8 cellular contexts compared by ENCODE assay signal in the genomic region with DNA sequence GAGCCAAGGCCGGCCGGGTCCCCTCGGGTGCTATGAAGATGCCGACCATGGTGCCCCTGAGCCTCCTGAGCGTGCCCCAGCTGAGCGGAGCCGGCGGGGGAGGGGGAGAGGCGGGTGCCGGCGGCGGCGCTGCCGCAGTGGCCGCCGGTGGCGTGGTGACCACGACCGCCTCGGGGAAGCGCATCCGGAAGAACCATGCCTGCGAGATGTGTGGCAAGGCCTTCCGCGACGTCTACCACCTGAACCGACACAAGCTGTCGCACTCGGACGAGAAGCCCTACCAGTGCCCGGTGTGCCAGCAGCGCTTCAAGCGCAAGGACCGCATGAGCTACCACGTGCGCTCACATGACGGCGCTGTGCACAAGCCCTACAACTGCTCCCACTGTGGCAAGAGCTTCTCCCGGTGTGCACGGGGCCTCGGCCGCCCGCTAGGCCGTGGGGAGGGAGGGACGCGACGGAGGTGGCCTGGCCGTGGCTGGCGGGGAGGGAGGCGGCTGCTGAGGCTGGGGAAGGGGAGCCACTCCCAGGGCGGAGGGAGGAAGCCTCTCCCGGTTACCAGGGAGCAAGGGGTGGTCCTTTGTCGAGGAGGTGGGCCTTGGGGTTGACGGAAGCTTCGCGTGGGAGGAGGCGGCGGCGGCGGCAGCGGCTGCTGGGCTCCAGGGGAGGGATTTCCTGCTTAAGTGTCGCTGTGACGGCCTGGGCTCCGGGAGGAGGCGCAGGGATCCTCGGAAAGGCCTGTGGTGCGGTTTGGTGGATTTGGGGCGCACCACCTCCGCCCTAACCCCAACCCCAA. TPM values are rescaled to one million over a fixed set of nuclear protein-coding genes. Genes with fewer than 3 reads are reported as not detected.
DNase-seq lines count a peak whose midpoint lies in the region; ATAC-seq and TF ChIP-seq lines count a peak whose summit lies in the region.

No MANE protein-coding gene starts in this region.

- peaks cover 13% of the 10 kb centered on the region for H3K36me3 ChIP-seq in CD4-positive, alpha-beta memory T cell (ENCODE audit: insufficient read depth, low read length)
- H3K36me3 ChIP-seq in WERI-Rb-1, result peaks cover 58% of the 10 kb centered on the region
- H3K36me3 ChIP-seq in breast epithelium, result no peaks in the 10 kb centered on the region
- peaks cover 11 to 15% (median 14%) of the 10 kb centered on the region in 3 donors for H3K36me3 ChIP-seq in skeletal muscle tissue (ENCODE audit: control insufficient read depth in 3 of 3, insufficient read depth in 3 of 3, low read length in 3 of 3)

- peak overlapping the region; percentile 91 to 97 (median 94) for H3K4me3 Mint-ChIP-seq in CD4-positive, alpha-beta memory T cell

- H3K4me1 ChIP-seq in CD4-positive, alpha-beta memory T cell (ENCODE audit: insufficient read depth, low read length), result peaks cover 58% of the 10 kb centered on the region
- H3K4me1 ChIP-seq in breast epithelium (peaks cover 8 to 31% of the 10 kb centered on the region in 2 donors), skeletal muscle tissue (ENCODE audit: control insufficient read depth in 3 of 3, insufficient read depth in 3 of 3, low read length in 3 of 3) (peaks cover 55 to 67% (median 63%) of the 10 kb centered on the region in 3 donors)

- peak overlapping the region; percentile 80 for H3K27ac ChIP-seq in CD4-positive, alpha-beta memory T cell (ENCODE audit: low read depth, low read length)
- H3K27ac ChIP-seq in WERI-Rb-1 (peak overlapping the region; percentile 94), breast epithelium (peak overlapping the region; percentile 89 to 99), skeletal muscle tissue (ENCODE audit: low read depth, low read length) (peak overlapping the region; percentile 89)

- POLR2A ChIA-PET in CD4-positive, alpha-beta memory T cell (lab: Charles Lee; ENCODE audit: partially characterized antibody), result interaction anchor here (0.6 to 24.0 kb wide), 36 partner anchors 14 to 1095 kb away, joined by 3 to 522 read pairs (median 6); partner anchors contain the start of genes ALDOA, ASPHD1, C16orf54 and CDIPT

- peaks cover 0 to 7% (median 0%) of the 10 kb centered on the region in 8 donors for H3K9me3 Mint-ChIP-seq in CD4-positive, alpha-beta memory T cell

- peak overlapping the region; percentile 98 to 100 (median 99) for H3K27ac Mint-ChIP-seq in CD4-positive, alpha-beta memory T cell

- TF ChIP-seq POLR2A in breast epithelium (IDR thresholded peaks at IDR 0.05), result peak; percentile 29

- intact Hi-C loops in CD4-positive, alpha-beta memory T cell (cut with micrococcal nuclease), result loop anchor here (1.0 to 10.0 kb wide), 6 partner anchors 9 to 570 kb away; partner anchors contain the start of genes PAGR1 and TMEM219
- intact Hi-C loops in breast epithelium (cut with DNase I; ENCODE audit: low total_unique reads), result loop anchor here (10.0 kb wide), 1 partner anchor 57 kb away; the partner anchor contains the start of gene CDIPT

- peak overlapping the region; percentile 25 to 70 for H3K4me3 ChIP-seq in CD4-positive, alpha-beta memory T cell (ENCODE audit: low read length in 2 of 2)
- H3K4me3 ChIP-seq in WERI-Rb-1 (ENCODE audit: low read depth, low read length) (peak overlapping the region; percentile 78), breast epithelium (peak overlapping the region; percentile 63 to 84 (median 83)), skeletal muscle tissue (ENCODE audit: low read length in 3 of 3) (peak overlapping the region; percentile 75 to 77 (median 77))

- H3K4me1 Mint-ChIP-seq in CD4-positive, alpha-beta memory T cell, result peaks cover 32 to 74% (median 45%) of the 10 kb centered on the region in 4 donors

- H3K27me3 Mint-ChIP-seq in CD4-positive, alpha-beta memory T cell, result no peaks in the 10 kb centered on the region

- TF ChIP-seq CTCF in WERI-Rb-1 (IDR thresholded peaks at IDR 0.05; ENCODE audit: low read depth, low read length) (peak; percentile 85), breast epithelium (IDR thresholded peaks at IDR 0.05) (peak; percentile 13 to 61 (median 47))

- no peak for ATAC-seq in GM18867 (IDR thresholded peaks at IDR 0.05; ENCODE audit: unreplicated experiment)

- CTCF ChIA-PET in CD4-positive, alpha-beta memory T cell (lab: Charles Lee; ENCODE audit: partially characterized antibody), result interaction anchor here (0.5 to 3.1 kb wide), 23 partner anchors 8 to 211 kb away, joined by 3 to 84 read pairs (median 5); partner anchors contain the start of genes CDIPT, KIF22, MVP and PAGR1

- peaks cover 8 to 35% of the 10 kb centered on the region in 2 donors for H3K36me3 Mint-ChIP-seq in CD4-positive, alpha-beta memory T cell

- peak; percentile 88 to 94 (median 90) for DNase-seq in CD4-positive, alpha-beta memory T cell
- DNase-seq in GOT3 (lab: John Stamatoyannopoulos, UW) (peak; percentile 85), NCI-H2196 treated with DMSO at 0.1 percent for 48 hours (lab: John Stamatoyannopoulos, UW; ENCODE audit: unreplicated experiment) (peak; percentile 68), WERI-Rb-1 (peak; percentile 73), breast epithelium (ENCODE audit: low spot score in 2 of 2) (peak; percentile 86 to 91), iPS-NIHi11 (ENCODE audit: low spot score) (peak; percentile 37)

- no peaks in the 10 kb centered on the region for H3K9me3 ChIP-seq in CD4-positive, alpha-beta memory T cell (ENCODE audit: control insufficient read depth in 1 of 2, low read length in 2 of 2)
- H3K9me3 ChIP-seq in WERI-Rb-1 (ENCODE audit: severe bottlenecking) (no peaks in the 10 kb centered on the region), breast epithelium (no peaks in the 10 kb centered on the region), skeletal muscle tissue (ENCODE audit: control insufficient read depth in 3 of 3, low read length in 3 of 3) (no peaks in the 10 kb centered on the region)

- H3K9ac ChIP-seq in skeletal muscle tissue (ENCODE audit: low read depth in 1 of 3, low read length in 3 of 3), result peak overlapping the region; percentile 67 to 89 (median 75)

- no peaks in the 10 kb centered on the region for H3K27me3 ChIP-seq in CD4-positive, alpha-beta memory T cell (ENCODE audit: insufficient read depth, low read length)
- H3K27me3 ChIP-seq in WERI-Rb-1 (ENCODE audit: insufficient read depth, low read depth, severe bottlenecking) (no peaks in the 10 kb centered on the region), breast epithelium (no peaks in the 10 kb centered on the region), skeletal muscle tissue (ENCODE audit: control insufficient read depth in 3 of 3, insufficient read depth in 3 of 3, low read length in 3 of 3) (no peaks in the 10 kb centered on the region)

RNA-seq across cellular contexts. Expression of gene MAZ, which starts 1.3 kb away (rescaled TPM):
- 100 to 1,000 TPM; 258 to 264 TPM for total RNA-seq in CD4-positive, alpha-beta memory T cell
- 10 to 100 TPM; 40.3 to 69.1 TPM for polyA plus RNA-seq in CD4-positive, alpha-beta memory T cell
- total RNA-seq in breast epithelium (10 to 100 TPM; 49.3 to 61.9 (median 60.0) TPM), skeletal muscle tissue (141 TPM)

RNA-seq across cellular contexts. Expression of gene PRRT2, which starts 4.4 kb away (rescaled TPM):
- 1 to 10 TPM; 6.3 to 6.9 TPM for total RNA-seq in CD4-positive, alpha-beta memory T cell
- under 1 TPM; 0.20 to 0.37 TPM for polyA plus RNA-seq in CD4-positive, alpha-beta memory T cell
- total RNA-seq in breast epithelium (1 to 10 TPM; 2.9 to 3.9 (median 3.5) TPM), skeletal muscle tissue (0.52 TPM)

RNA-seq across cellular contexts. Expression of gene PAGR1, which starts 8.3 kb away (rescaled TPM):
- total RNA-seq in CD4-positive, alpha-beta memory T cell, result 10 to 100 TPM; 43.7 to 44.9 TPM
- 10 to 100 TPM; 46.0 to 51.1 TPM for polyA plus RNA-seq in CD4-positive, alpha-beta memory T cell
- 10 to 100 TPM; 26.6 to 40.5 (median 29.8) TPM for total RNA-seq in breast epithelium
- 8.9 TPM for total RNA-seq in skeletal muscle tissue

RNA-seq across cellular contexts. Expression of gene MVP, which starts 12.6 kb away (rescaled TPM):
- total RNA-seq in CD4-positive, alpha-beta memory T cell, result 100 to 1,000 TPM; 145 to 146 TPM
- 100 to 1,000 TPM; 172 to 187 TPM for polyA plus RNA-seq in CD4-positive, alpha-beta memory T cell
- total RNA-seq in breast epithelium (100 to 1,000 TPM in 1 of 3 donors, 10 to 100 TPM in 2; 78.1 to 132 (median 99.7) TPM), skeletal muscle tissue (28.2 TPM)

RNA-seq across cellular contexts. Expression of gene KIF22, which starts 17.1 kb away (rescaled TPM):
- 10 to 100 TPM; 89.4 to 98.6 TPM for total RNA-seq in CD4-positive, alpha-beta memory T cell
- polyA plus RNA-seq in CD4-positive, alpha-beta memory T cell, result 10 to 100 TPM; 35.7 to 54.2 TPM
- total RNA-seq in breast epithelium (10 to 100 TPM; 16.3 to 50.2 (median 22.3) TPM), skeletal muscle tissue (33.4 TPM)

Comparison
In these comparisons a context has a peak if more than half of its experiments do, and no peak if none do; other contexts are left out.
1. DNase-seq: peak in every context shown above with its lines; median percentile 90 in CD4-positive, alpha-beta memory T cell; 88 in breast epithelium; 85 in GOT3; 73 in WERI-Rb-1; 68 in NCI-H2196 treated with DMSO at 0.1 percent for 48 hours; 37 in iPS-NIHi11.